ENCODE assay signal across 8 cellular contexts in genomic region chr3:150411106-150411460, GRCh38. TPM values are rescaled to one million over a fixed set of nuclear protein-coding genes. Genes with fewer than 3 reads are reported as not detected.
DNase-seq lines count a peak whose midpoint lies in the region; ATAC-seq and TF ChIP-seq lines count a peak whose summit lies in the region.

No MANE protein-coding gene starts in this region.

- TF ChIP-seq POLR2A in spleen (IDR thresholded peaks at IDR 0.05), result no peak

- WGBS in right cardiac atrium, result 2% methylated on average over 5 of the region's 5 CpGs
- WGBS in spleen, 5 donors, result 3 to 8% (median 5%) methylated on average over 5 of the region's 5 CpGs

- TF ChIP-seq CTCF in WERI-Rb-1 (IDR thresholded peaks at IDR 0.05; ENCODE audit: low read depth, low read length), result no peak
- TF ChIP-seq CTCF in spleen (IDR thresholded peaks at IDR 0.05 in 8 of 11, conservative IDR thresholded peaks at IDR 0.05 in 3 of 11), result no peak

- H3K4me3 ChIP-seq in WERI-Rb-1 (ENCODE audit: low read depth, low read length) (peak overlapping the region; percentile 77), right cardiac atrium (ENCODE audit: low read length) (peak overlapping the region; percentile 86), spleen (peak overlapping the region; percentile 75 to 96 (median 88))

- intact Hi-C loops in right cardiac atrium (cut with DNase I) (loop anchor here in 3 of 4 donors (5.0 to 10.0 kb wide), 4 partner anchors 74 to 174 kb away; no protein-coding TSS in a partner anchor), spleen (cut with DNase I; ENCODE audit: low total_unique reads) (loop anchor here (5.0 kb wide), 1 partner anchor 86 kb away; no protein-coding TSS in a partner anchor)

- DNase-seq in DMS53 (lab: John Stamatoyannopoulos, UW), result peak; percentile 44
- DNase-seq in DMS53 treated with DMSO at 0.1 percent for 48 hours (lab: John Stamatoyannopoulos, UW; ENCODE audit: unreplicated experiment), result no peak
- DNase-seq in WERI-Rb-1, result no peak
- DNase-seq in right cardiac atrium, result no peak
- DNase-seq in spleen, result no peak
- no peak for DNase-seq in effector CD4-positive, alpha-beta T cell

- no peaks in the 10 kb centered on the region for H3K9me3 ChIP-seq in WERI-Rb-1 (ENCODE audit: severe bottlenecking)
- no peaks in the 10 kb centered on the region for H3K9me3 ChIP-seq in right cardiac atrium (ENCODE audit: control insufficient read depth, low read length)
- H3K9me3 ChIP-seq in spleen, result no peaks in the 10 kb centered on the region

- H3K36me3 ChIP-seq in WERI-Rb-1 (peaks cover 30% of the 10 kb centered on the region), spleen (peaks cover 0 to 8% (median 0%) of the 10 kb centered on the region in 6 donors)

- H3K27me3 ChIP-seq in WERI-Rb-1 (ENCODE audit: insufficient read depth, low read depth, severe bottlenecking) (no peaks in the 10 kb centered on the region), right cardiac atrium (ENCODE audit: control insufficient read depth, insufficient read depth) (no peaks in the 10 kb centered on the region), spleen (replicated peaks in 1 of 7) (no peaks in the 10 kb centered on the region)

- ATAC-seq in right cardiac atrium (no peak), GM21717 (IDR thresholded peaks at IDR 0.05; ENCODE audit: unreplicated experiment) (no peak), HG02642 (IDR thresholded peaks at IDR 0.05; ENCODE audit: poor library complexity, unreplicated experiment) (no peak)

- H3K4me1 ChIP-seq in right cardiac atrium (ENCODE audit: control insufficient read depth, insufficient read depth, low read length) (peaks cover 2% of the 10 kb centered on the region), spleen (peaks cover 13 to 75% (median 59%) of the 10 kb centered on the region in 6 donors)

- peak overlapping the region; percentile 99 for H3K27ac ChIP-seq in WERI-Rb-1
- peak overlapping the region; percentile 99 for H3K27ac ChIP-seq in right cardiac atrium (ENCODE audit: low read length)
- peak overlapping the region in 7 of 8 donors; percentile 99 to 100 (median 100) for H3K27ac ChIP-seq in spleen

RNA-seq across cellular contexts. Expression of gene TSC22D2, which starts 3.0 kb away (rescaled TPM):
- total RNA-seq in right cardiac atrium (10 to 100 TPM; 36.5 to 43.6 (median 38.1) TPM), spleen (10 to 100 TPM; 19.8 to 34.8 (median 28.7) TPM)
- polyA plus RNA-seq in right cardiac atrium (22.6 TPM), spleen (10 to 100 TPM in 1 of 3 donors, 1 to 10 TPM in 2; 8.4 to 10.3 (median 9.8) TPM)
